9 cellular contexts compared by ENCODE assay signal in genomic region chr2:16553222-16553621, GRCh38.
DNase-seq lines count a peak whose midpoint lies in the region; ATAC-seq and TF ChIP-seq lines count a peak whose summit lies in the region.
"Had no signal": no experiment of that assay in that cellular context is flagged by ENCODE, and none has a peak within 500 bp of the region (broad histone marks: within the 10 kb centered on the region; RNA-seq: fewer than 3 reads in every experiment).

No MANE protein-coding gene starts in this region.

- CTCF ChIA-PET in Caco-2 (lab: Charles Lee), result interaction anchor here (0.9 kb wide), 1 partner anchor 56 kb away, joined by 4 read pairs; no protein-coding TSS in a partner anchor
- CTCF ChIA-PET in naive thymus-derived CD4-positive, alpha-beta T cell (lab: Charles Lee), result no interaction called here

- no peak overlapping the region for H3K9ac ChIP-seq in endodermal cell (ENCODE audit: extremely low read depth, low read length, poor library complexity, severe bottlenecking)

- H3K9me3 Mint-ChIP-seq in Caco-2 (ENCODE audit: unreplicated experiment), result no peaks in the 10 kb centered on the region
- H3K9me3 Mint-ChIP-seq in endodermal cell, result no peaks in the 10 kb centered on the region
- no peaks in the 10 kb centered on the region for H3K9me3 Mint-ChIP-seq in naive thymus-derived CD4-positive, alpha-beta T cell

- H3K4me3 Mint-ChIP-seq in Caco-2 (ENCODE audit: unreplicated experiment), result no peak overlapping the region
- H3K4me3 Mint-ChIP-seq in endodermal cell, result no peak overlapping the region
- H3K4me3 Mint-ChIP-seq in naive thymus-derived CD4-positive, alpha-beta T cell, result no peak overlapping the region

- TF ChIP-seq CTCF in Caco-2 (IDR thresholded peaks at IDR 0.05; ENCODE audit: insufficient read depth in 1 of 2, low read depth in 1 of 2, low read length in 1 of 2, severe bottlenecking in 1 of 2, unreplicated experiment in 1 of 2) (peak; percentile 63 to 68), endodermal cell (conservative IDR thresholded peaks at IDR 0.05) (peak; percentile 89)

- intact Hi-C loops in Caco-2 (cut with micrococcal nuclease; ENCODE audit: unreplicated experiment), result loop anchor here (1.0 to 2.0 kb wide), 2 partner anchors 56 to 204 kb away; no protein-coding TSS in a partner anchor
- intact Hi-C loops in naive thymus-derived CD4-positive, alpha-beta T cell (cut with micrococcal nuclease), result loop anchor here (1.0 kb wide), 2 partner anchors 56 to 204 kb away; no protein-coding TSS in a partner anchor

- no peaks in the 10 kb centered on the region for H3K27me3 ChIP-seq in Caco-2 (replicated peaks; ENCODE audit: control insufficient read depth, insufficient read depth, low read length)
- no peaks in the 10 kb centered on the region for H3K27me3 ChIP-seq in endodermal cell (ENCODE audit: control insufficient read depth, insufficient read depth, low read length, poor library complexity, severe bottlenecking)
- H3K27me3 ChIP-seq in naive thymus-derived CD4-positive, alpha-beta T cell (ENCODE audit: control insufficient read depth in 2 of 2, insufficient read depth in 2 of 2, low read length in 2 of 2), result no peaks in the 10 kb centered on the region

- 65 to 71% methylated on average over 3 to 4 of the region's 4 CpGs for WGBS in endodermal cell (ENCODE audit: insufficient coverage in 1 of 2, insufficient read length in 1 of 2), 2 experiments

- H3K27ac Mint-ChIP-seq in Caco-2 (ENCODE audit: unreplicated experiment) (no peak overlapping the region), endodermal cell (no peak overlapping the region)
- no peak overlapping the region for H3K27ac Mint-ChIP-seq in naive thymus-derived CD4-positive, alpha-beta T cell

- H3K4me3 ChIP-seq in Caco-2 (ENCODE audit: low read depth, low read length), result no peak overlapping the region
- H3K4me3 ChIP-seq in endodermal cell (ENCODE audit: low read length), result no peak overlapping the region
- H3K4me3 ChIP-seq in naive thymus-derived CD4-positive, alpha-beta T cell (ENCODE audit: low read length), result no peak overlapping the region
- H3K4me3 ChIP-seq: SK-N-MC had no signal

- POLR2A ChIA-PET in Caco-2 (lab: Charles Lee), result no interaction called here
- POLR2A ChIA-PET in naive thymus-derived CD4-positive, alpha-beta T cell (lab: Charles Lee), result no interaction called here

- H3K27me3 Mint-ChIP-seq in Caco-2 (ENCODE audit: insufficient read depth, unreplicated experiment) (peaks cover 13% of the 10 kb centered on the region), endodermal cell (ENCODE audit: insufficient read depth) (no peaks in the 10 kb centered on the region)
- peaks cover 0 to 24% (median 7%) of the 10 kb centered on the region in 5 donors for H3K27me3 Mint-ChIP-seq in naive thymus-derived CD4-positive, alpha-beta T cell

- H3K4me1 ChIP-seq in Caco-2 (no peaks in the 10 kb centered on the region), endodermal cell (ENCODE audit: control insufficient read depth, insufficient read depth, low read length) (no peaks in the 10 kb centered on the region)
- no peaks in the 10 kb centered on the region for H3K4me1 ChIP-seq in naive thymus-derived CD4-positive, alpha-beta T cell (ENCODE audit: control insufficient read depth in 2 of 2, insufficient read depth in 2 of 2, low read length in 2 of 2)

- no peak overlapping the region for H3K27ac ChIP-seq in endodermal cell (ENCODE audit: low read depth, low read length)
- no peak overlapping the region for H3K27ac ChIP-seq in naive thymus-derived CD4-positive, alpha-beta T cell (ENCODE audit: low read depth, low read length)
- H3K27ac ChIP-seq: SK-N-MC had no signal

- ATAC-seq in GM21529 (IDR thresholded peaks at IDR 0.05; ENCODE audit: unreplicated experiment), result peak; percentile 67
- ATAC-seq in naive thymus-derived CD4-positive, alpha-beta T cell, result no peak
- no peak for ATAC-seq in HG03039 (IDR thresholded peaks at IDR 0.05; ENCODE audit: unreplicated experiment)
- ATAC-seq in HG03457 (IDR thresholded peaks at IDR 0.05; ENCODE audit: unreplicated experiment), result no peak

- H3K36me3 Mint-ChIP-seq in Caco-2 (ENCODE audit: insufficient read depth, unreplicated experiment) (no peaks in the 10 kb centered on the region), endodermal cell (ENCODE audit: low read depth) (no peaks in the 10 kb centered on the region)
- H3K36me3 Mint-ChIP-seq in naive thymus-derived CD4-positive, alpha-beta T cell, result no peaks in the 10 kb centered on the region

- peak; percentile 51 to 61 for DNase-seq in Caco-2
- peak; percentile 48 to 64 for DNase-seq in NOMO-1 (lab: John Stamatoyannopoulos, UW; ENCODE audit: unreplicated experiment in 2 of 2)
- peak; percentile 74 for DNase-seq in endodermal cell
- DNase-seq in naive thymus-derived CD4-positive, alpha-beta T cell, result peak in 6 of 9 donors; percentile 2 to 33 (median 17)
- DNase-seq in DMS79 (lab: John Stamatoyannopoulos, UW), result no peak

- H3K4me1 Mint-ChIP-seq in Caco-2 (ENCODE audit: low read depth, unreplicated experiment) (no peaks in the 10 kb centered on the region), endodermal cell (no peaks in the 10 kb centered on the region)
- no peaks in the 10 kb centered on the region for H3K4me1 Mint-ChIP-seq in naive thymus-derived CD4-positive, alpha-beta T cell

- no peaks in the 10 kb centered on the region for H3K9me3 ChIP-seq in Caco-2
- no peaks in the 10 kb centered on the region for H3K9me3 ChIP-seq in endodermal cell (ENCODE audit: control insufficient read depth, low read length)
- H3K9me3 ChIP-seq in naive thymus-derived CD4-positive, alpha-beta T cell (ENCODE audit: control insufficient read depth in 2 of 3, low read length in 3 of 3), result no peaks in the 10 kb centered on the region

- no TSS peak for BruUV-seq in Caco-2 (replicated peaks; lab: Mats Ljungman, UMichigan)

- H3K36me3 ChIP-seq in Caco-2 (ENCODE audit: control insufficient read depth, insufficient read depth, low read length) (no peaks in the 10 kb centered on the region), endodermal cell (ENCODE audit: control insufficient read depth, insufficient read depth, low read length) (no peaks in the 10 kb centered on the region)
- no peaks in the 10 kb centered on the region for H3K36me3 ChIP-seq in naive thymus-derived CD4-positive, alpha-beta T cell (ENCODE audit: control insufficient read depth in 2 of 3, insufficient read depth in 3 of 3, low read length in 3 of 3)
